Comparison of ENCODE assay signal across 1 cellular context in genomic region chr15:78104566-78105500, GRCh38.
TF ChIP-seq lines count a peak whose summit lies in the region.

No MANE protein-coding gene starts in this region.

TF ChIP-seq in HepG2, 621 proteins besides CTCF, POLR2A, EP300 and RAD21:
- TF ChIP-seq IRF9 (CRISPR knock-in tag; IDR thresholded peaks at IDR 0.05; ENCODE audit: borderline replicate concordance) (no peak), ZNF687 (CRISPR knock-in tag; IDR thresholded peaks at IDR 0.05) (peak; percentile 42; the same call in 1 of the 2 replicates), REST (IDR thresholded peaks at IDR 0.05; ENCODE audit: borderline replicate concordance in 1 of 2, low read depth in 1 of 2, low read length in 2 of 2) (peak in 1 of 2 experiments; percentile 26; a peak in 1 of 4 replicates), MAFF (IDR thresholded peaks at IDR 0.05; ENCODE audit: low read depth, low read length) (no peak), HNF4G (IDR thresholded peaks at IDR 0.05; ENCODE audit: borderline replicate concordance, low read depth, low read length) (0 out of 2 replicates have a peak, but pooled peaks have one; percentile 17), HNF4G (CRISPR knock-in tag; IDR thresholded peaks at IDR 0.05; ENCODE audit: borderline replicate concordance, low read depth) (no peak)
